Comparison of ENCODE assay signal across 1 cellular context in genomic region chr10:47026301-47027107, GRCh38.
TF ChIP-seq lines count a peak whose summit lies in the region.

No MANE protein-coding gene starts in this region.

TF ChIP-seq in K562, 482 proteins besides CTCF, POLR2A, EP300 and RAD21 (continued from another document):
- TF ChIP-seq NR0B1 (IDR thresholded peaks at IDR 0.05; ENCODE audit: partially characterized antibody) (no peak), FOXO4 (CRISPR knock-in tag; IDR thresholded peaks at IDR 0.05) (no peak), ZBTB2 (IDR thresholded peaks at IDR 0.05) (no peak)
TF ChIP-seq in K562: peak in this region for 0.
